ENCODE assay signal across 1 cellular context in genomic region chr16:1351582-1352362, GRCh38.
TF ChIP-seq lines count a peak whose summit lies in the region.

TSS of gene GNPTG (plus strand) at chr16:1351931. CDS start at chr16:1351966, 35 bp downstream.
TSS of gene TSR3 (minus strand) at chr16:1351878. CDS start at chr16:1351804, 74 bp downstream.

TF ChIP-seq in GM12878, 131 proteins besides CTCF, POLR2A, EP300 and RAD21 (continued from another document and continues in another):
- TF ChIP-seq BCLAF1 (IDR thresholded peaks at IDR 0.05) (no peak), ASH2L (IDR thresholded peaks at IDR 0.05; ENCODE audit: borderline replicate concordance, low read depth) (no peak), EZH2 (IDR thresholded peaks at IDR 0.05; ENCODE audit: borderline replicate concordance, control insufficient read depth, low read depth, low read length) (no peak), TAF1 (IDR thresholded peaks at IDR 0.05; ENCODE audit: borderline replicate concordance, low read depth, low read length) (peak; percentile 91), PRDM15 (CRISPR knock-in tag; IDR thresholded peaks at IDR 0.05) (peak; percentile 94), SREBF2 (IDR thresholded peaks at IDR 0.05; ENCODE audit: low read length) (no peak), ZZZ3 (IDR thresholded peaks at IDR 0.05; ENCODE audit: control insufficient read depth, insufficient read length, low read depth) (no peak), ZBTB4 (CRISPR knock-in tag; IDR thresholded peaks at IDR 0.05) (peak; percentile 85), SMAD1 (IDR thresholded peaks at IDR 0.05; ENCODE audit: low read depth, partially characterized antibody) (no peak), CREB1 (IDR thresholded peaks at IDR 0.05; ENCODE audit: low read depth) (peak; percentile 78; the same call in 1 of the 2 replicates), NFYA (IDR thresholded peaks at IDR 0.05; ENCODE audit: borderline replicate concordance, low read depth, low read length) (no peak), ZBTB40 (IDR thresholded peaks at IDR 0.05; ENCODE audit: borderline replicate concordance) (no peak), IRF3 (IDR thresholded peaks at IDR 0.05) (no peak), ZNF24 (IDR thresholded peaks at IDR 0.05) (no peak; the same call in 1 of the 2 replicates), TCF12 (IDR thresholded peaks at IDR 0.05; ENCODE audit: low read depth, low read length) (peak; percentile 85), ATF3 (IDR thresholded peaks at IDR 0.05; ENCODE audit: borderline replicate concordance, extremely low read depth, low read depth, low read length) (peak; percentile 100), HDAC6 (IDR thresholded peaks at IDR 0.05; ENCODE audit: unreplicated experiment) (peak; percentile 27), NR2C2 (IDR thresholded peaks at IDR 0.05; ENCODE audit: borderline replicate concordance, control insufficient read depth, insufficient read length, low read depth) (no peak), TBL1XR1 (IDR thresholded peaks at IDR 0.05; ENCODE audit: low read depth, low read length) (peak; percentile 92; the same call in 1 of the 2 replicates), FOXM1 (IDR thresholded peaks at IDR 0.05; ENCODE audit: low read depth, low read length) (no peak), RELB (IDR thresholded peaks at IDR 0.05; ENCODE audit: low read depth) (peak; percentile 54; the same call in 1 of the 2 replicates), CHD4 (IDR thresholded peaks at IDR 0.05) (no peak), MAX (IDR thresholded peaks at IDR 0.05; ENCODE audit: low read depth, low read length) (peak; percentile 98), ZNF622 (IDR thresholded peaks at IDR 0.05) (no peak), CBFB (IDR thresholded peaks at IDR 0.05; ENCODE audit: low read depth) (no peak), RFX5 (IDR thresholded peaks at IDR 0.05; ENCODE audit: low read depth, low read length) (0 out of 2 replicates have a peak, but pooled peaks have one; percentile 7), CUX1 (IDR thresholded peaks at IDR 0.05; ENCODE audit: insufficient replicate concordance, low read depth, low read length) (no peak), HDGF (IDR thresholded peaks at IDR 0.05) (no peak), BCL11A (IDR thresholded peaks at IDR 0.05; ENCODE audit: low read depth, low read length) (no peak)
